In genomic region chr10:3936422-3937040, GRCh38 we compare ENCODE assay signal across 11 cellular contexts.
DNase-seq lines count a peak whose midpoint lies in the region; TF ChIP-seq lines count a peak whose summit lies in the region.
"Had no signal": no experiment of that assay in that cellular context is flagged by ENCODE, and none has a peak within 500 bp of the region (broad histone marks: within the 10 kb centered on the region; RNA-seq: fewer than 3 reads in every experiment).

No MANE protein-coding gene starts in this region.

- H3K27ac ChIP-seq in caudate nucleus (ENCODE audit: low read depth, low read length) (peak overlapping the region; percentile 29), muscle layer of duodenum (ENCODE audit: low read length) (peak overlapping the region; percentile 68), thyroid gland (peak overlapping the region in 2 of 3 donors; percentile 83 to 96)

- no peak for DNase-seq in activated naive CD4-positive, alpha-beta T cell treated with anti-CD3 and anti-CD28 coated beads, Interleukin-2, amount 10 ng/mL, durations not matched to agents 7 days and 5 days
- no peak for DNase-seq in activated naive CD4-positive, alpha-beta T cell treated with anti-CD3 and anti-CD28 coated beads for 36 hours
- DNase-seq in caudate nucleus (lab: John Stamatoyannopoulos, UW): no peak
- no peak for DNase-seq in thyroid gland
- DNase-seq in SHP77 (lab: John Stamatoyannopoulos, UW): no peak
- no peak for DNase-seq in middle frontal gyrus (ENCODE audit: extremely low spot score, low spot score)
- no peak for DNase-seq in NCI-H2081 (lab: John Stamatoyannopoulos, UW)
- DNase-seq: GF-D8, NCI-H1930 had no signal

- H3K4me3 ChIP-seq in muscle layer of duodenum (ENCODE audit: low read depth in 1 of 2, low read length in 2 of 2) (no peak overlapping the region), thyroid gland (replicated peaks in 1 of 3) (no peak overlapping the region)
- H3K4me3 ChIP-seq: smooth muscle cell had no signal

- H3K9me3 Mint-ChIP-seq in activated naive CD4-positive, alpha-beta T cell treated with anti-CD3 and anti-CD28 coated beads, Interleukin-2, amount 10 ng/mL, durations not matched to agents 7 days and 5 days: peaks cover 20% of the 10 kb centered on the region
- no peaks in the 10 kb centered on the region for H3K9me3 Mint-ChIP-seq in activated naive CD4-positive, alpha-beta T cell treated with anti-CD3 and anti-CD28 coated beads for 36 hours

- H3K27ac Mint-ChIP-seq in activated naive CD4-positive, alpha-beta T cell treated with anti-CD3 and anti-CD28 coated beads, Interleukin-2, amount 10 ng/mL, durations not matched to agents 7 days and 5 days: peak overlapping the region; percentile 43
- H3K27ac Mint-ChIP-seq in activated naive CD4-positive, alpha-beta T cell treated with anti-CD3 and anti-CD28 coated beads for 36 hours: no peak overlapping the region

- H3K4me1 ChIP-seq in muscle layer of duodenum (ENCODE audit: control insufficient read depth in 1 of 2, insufficient read depth in 2 of 2, low read length in 2 of 2) (no peaks in the 10 kb centered on the region), thyroid gland (peaks cover 9 to 24% of the 10 kb centered on the region in 2 donors)

- no peak for TF ChIP-seq CTCF in thyroid gland (IDR thresholded peaks at IDR 0.05)

- intact Hi-C loops in activated naive CD4-positive, alpha-beta T cell treated with anti-CD3 and anti-CD28 coated beads for 36 hours (cut with micrococcal nuclease): loop anchor here (5.0 kb wide), 1 partner anchor 269 kb away; no protein-coding TSS in a partner anchor
- intact Hi-C loops in thyroid gland (cut with DNase I): loop anchor here (10.0 kb wide), 1 partner anchor 152 kb away; the partner anchor contains the start of gene KLF6

- no peaks in the 10 kb centered on the region for H3K27me3 Mint-ChIP-seq in activated naive CD4-positive, alpha-beta T cell treated with anti-CD3 and anti-CD28 coated beads, Interleukin-2, amount 10 ng/mL, durations not matched to agents 7 days and 5 days
- H3K27me3 Mint-ChIP-seq in activated naive CD4-positive, alpha-beta T cell treated with anti-CD3 and anti-CD28 coated beads for 36 hours (ENCODE audit: low read depth): no peaks in the 10 kb centered on the region

- H3K36me3 Mint-ChIP-seq in activated naive CD4-positive, alpha-beta T cell treated with anti-CD3 and anti-CD28 coated beads, Interleukin-2, amount 10 ng/mL, durations not matched to agents 7 days and 5 days: peaks cover 14% of the 10 kb centered on the region
- no peaks in the 10 kb centered on the region for H3K36me3 Mint-ChIP-seq in activated naive CD4-positive, alpha-beta T cell treated with anti-CD3 and anti-CD28 coated beads for 36 hours (ENCODE audit: low read depth)

- no peaks in the 10 kb centered on the region for H3K27me3 ChIP-seq in muscle layer of duodenum (ENCODE audit: low read depth, low read length)
- no peaks in the 10 kb centered on the region for H3K27me3 ChIP-seq in thyroid gland

- CTCF ChIA-PET in activated naive CD4-positive, alpha-beta T cell treated with anti-CD3 and anti-CD28 coated beads, Interleukin-2, amount 10 ng/mL, durations not matched to agents 7 days and 5 days (lab: Charles Lee): no interaction called here
- CTCF ChIA-PET in activated naive CD4-positive, alpha-beta T cell treated with anti-CD3 and anti-CD28 coated beads for 36 hours (lab: Charles Lee): interaction anchor here (0.7 kb wide), 1 partner anchor 248 kb away, joined by 3 read pairs; no protein-coding TSS in a partner anchor

- peaks cover 60% of the 10 kb centered on the region for H3K4me1 Mint-ChIP-seq in activated naive CD4-positive, alpha-beta T cell treated with anti-CD3 and anti-CD28 coated beads, Interleukin-2, amount 10 ng/mL, durations not matched to agents 7 days and 5 days
- H3K4me1 Mint-ChIP-seq in activated naive CD4-positive, alpha-beta T cell treated with anti-CD3 and anti-CD28 coated beads for 36 hours (ENCODE audit: low read depth): peaks cover 40% of the 10 kb centered on the region

- 90 to 95% methylated on average over 7 of the region's 7 CpGs for WGBS in thyroid gland, 2 donors

- TF ChIP-seq POLR2A in thyroid gland (IDR thresholded peaks at IDR 0.05): no peak

- peaks cover 0 to 5% of the 10 kb centered on the region in 2 donors for H3K36me3 ChIP-seq in muscle layer of duodenum (ENCODE audit: control insufficient read depth in 1 of 2, insufficient read depth in 2 of 2, low read length in 2 of 2)
- no peaks in the 10 kb centered on the region for H3K36me3 ChIP-seq in thyroid gland

- no peaks in the 10 kb centered on the region for H3K9me3 ChIP-seq in muscle layer of duodenum (ENCODE audit: control insufficient read depth in 1 of 2, low read length in 2 of 2)
- H3K9me3 ChIP-seq in thyroid gland: no peaks in the 10 kb centered on the region

- no peak overlapping the region for H3K4me3 Mint-ChIP-seq in activated naive CD4-positive, alpha-beta T cell treated with anti-CD3 and anti-CD28 coated beads, Interleukin-2, amount 10 ng/mL, durations not matched to agents 7 days and 5 days
- H3K4me3 Mint-ChIP-seq in activated naive CD4-positive, alpha-beta T cell treated with anti-CD3 and anti-CD28 coated beads for 36 hours: no peak overlapping the region

Comparison
In these comparisons a context has a peak if more than half of its experiments do, and no peak if none do; other contexts are left out.
1. H3K27ac ChIP-seq: peak in every context shown above with its lines; median percentile 90 in thyroid gland; 68 in muscle layer of duodenum; 29 in caudate nucleus.